Comparison of ENCODE assay signal across 21 cellular contexts in the genomic region with DNA sequence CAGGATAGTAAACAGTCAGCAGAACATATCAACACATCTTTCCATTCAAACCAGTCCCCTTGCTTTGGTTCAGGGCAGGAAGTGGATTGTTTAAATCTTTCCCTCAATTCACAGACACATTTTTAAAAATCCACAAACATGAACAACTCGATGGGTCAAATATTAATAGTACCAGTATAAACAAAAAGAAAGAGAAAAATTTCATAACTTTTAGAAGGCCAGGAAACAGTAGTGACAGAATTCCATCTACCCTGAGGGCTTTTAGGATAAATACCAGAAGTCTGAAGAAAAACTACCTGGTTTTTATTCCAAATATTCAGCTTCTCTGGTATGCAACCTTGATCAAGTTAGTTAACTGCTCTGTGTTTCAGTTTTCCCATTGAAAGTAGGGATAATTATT.
DNase-seq lines count a peak whose midpoint lies in the region; FAIRE-seq and TF ChIP-seq lines count a peak whose summit lies in the region.
"Had no signal": no experiment of that assay in that cellular context is flagged by ENCODE, and none has a peak within 500 bp of the region (broad histone marks: within the 10 kb centered on the region; RNA-seq: fewer than 3 reads in every experiment).

No MANE protein-coding gene starts in this region.

- H3K9me1 ChIP-seq in endothelial cell of umbilical vein (replicated peaks; ENCODE audit: control insufficient read depth, extremely low read depth, insufficient read depth, low read length) = no peaks in the 10 kb centered on the region

- H3K79me1 ChIP-seq in neuronal stem cell (ENCODE audit: low read depth, low read length) = no peaks in the 10 kb centered on the region

- no peak overlapping the region for H3K23ac ChIP-seq in neuronal stem cell (ENCODE audit: low read depth, low read length, poor library complexity)

- CTCF ChIA-PET in endothelial cell of umbilical vein (lab: Charles Lee) = no interaction called here

- H3K27ac Mint-ChIP-seq in HFFc6 = peak overlapping the region; percentile 3; the same call in 1 of the 2 replicates
- no peak overlapping the region for H3K27ac Mint-ChIP-seq in activated T-helper 2 cell treated with anti-CD3 and anti-CD28 coated beads, Interferon-gamma antibody, Interleukin-2, Interleukin-4, amounts not matched to agents 10 μg/mL and 5 μg/mL and 100 μg/mL, durations not matched to agents 14 hours and 24 hours and 36 hours
- H3K27ac Mint-ChIP-seq: CD4-positive, alpha-beta memory T cell; IgD-negative memory B cell had no signal

- no CpG with 5 or more reads among the region's 1 CpG for WGBS in neuronal stem cell (ENCODE audit: extremely low coverage in 2 of 2, insufficient read length in 2 of 2, insufficient replicate concordance in 1 of 2), 2 donors

- H3K36me3 ChIP-seq in endothelial cell of umbilical vein (ENCODE audit: control insufficient read depth in 2 of 2, extremely low read depth in 1 of 2, insufficient read depth in 2 of 2, low read length in 2 of 2) (no peaks in the 10 kb centered on the region), neuronal stem cell (replicated peaks in 1 of 2; ENCODE audit: control insufficient read depth in 2 of 2, insufficient read depth in 2 of 2, low read length in 2 of 2) (no peaks in the 10 kb centered on the region), tibial artery (no peaks in the 10 kb centered on the region)
- H3K36me3 ChIP-seq: BLaER1 treated with 17β-estradiol and CSF1 and Interleukin-3, amounts not matched to agents 10 nM and 100 nM; SJSA1 had no signal

- no peaks in the 10 kb centered on the region for H3K27me3 Mint-ChIP-seq in HFFc6 (ENCODE audit: insufficient read depth)
- H3K27me3 Mint-ChIP-seq in activated T-helper 2 cell treated with anti-CD3 and anti-CD28 coated beads, Interferon-gamma antibody, Interleukin-2, Interleukin-4, amounts not matched to agents 10 μg/mL and 5 μg/mL and 100 μg/mL, durations not matched to agents 14 hours and 24 hours and 36 hours (ENCODE audit: low read depth) = no peaks in the 10 kb centered on the region
- H3K27me3 Mint-ChIP-seq: CD4-positive, alpha-beta memory T cell; IgD-negative memory B cell had no signal

- TF ChIP-seq POLR2A in endothelial cell of umbilical vein (IDR thresholded peaks at IDR 0.05; ENCODE audit: low read depth, low read length) = no peak

- no peaks in the 10 kb centered on the region for H3K36me3 Mint-ChIP-seq in HFFc6 (ENCODE audit: low read depth)
- H3K36me3 Mint-ChIP-seq in activated T-helper 2 cell treated with anti-CD3 and anti-CD28 coated beads, Interferon-gamma antibody, Interleukin-2, Interleukin-4, amounts not matched to agents 10 μg/mL and 5 μg/mL and 100 μg/mL, durations not matched to agents 14 hours and 24 hours and 36 hours (ENCODE audit: low read depth) = no peaks in the 10 kb centered on the region
- H3K36me3 Mint-ChIP-seq: CD4-positive, alpha-beta memory T cell; IgD-negative memory B cell had no signal

- dilution Hi-C loops in endothelial cell of umbilical vein (cut with MboI; ENCODE audit: extremely low pct_ligation_motif_present, low sequenced_read_pairs) = no loop called here

- no peak for FAIRE-seq in endothelial cell of umbilical vein (lab: Jason Lieb, UNC)
- FAIRE-seq: H1, RCC 7860 had no signal

- no peak overlapping the region for H2BK120ac ChIP-seq in neuronal stem cell (ENCODE audit: low read depth, low read length)

- H3K9ac ChIP-seq in endothelial cell of umbilical vein (replicated peaks; ENCODE audit: extremely low read depth, insufficient read depth, low read length) (no peak overlapping the region), neuronal stem cell (ENCODE audit: low read depth, low read length, poor library complexity) (no peak overlapping the region)
- H3K9ac ChIP-seq: BLaER1 treated with 17β-estradiol and CSF1 and Interleukin-3, amounts not matched to agents 10 nM and 100 nM had no signal

- POLR2A ChIA-PET in endothelial cell of umbilical vein (lab: Charles Lee) = no interaction called here

- H3K4me2 ChIP-seq in endothelial cell of umbilical vein (ENCODE audit: insufficient read depth, low read length) (no peak overlapping the region), neuronal stem cell (ENCODE audit: insufficient read depth, low read length, poor library complexity, severe bottlenecking) (no peak overlapping the region)
- H3K4me2 ChIP-seq: BLaER1 treated with 17β-estradiol and CSF1 and Interleukin-3, amounts not matched to agents 10 nM and 100 nM had no signal

- H3K14ac ChIP-seq in neuronal stem cell (ENCODE audit: low read length) = no peak overlapping the region

- no peak overlapping the region for H3K4me3 ChIP-seq in endothelial cell of umbilical vein (replicated peaks in 1 of 3; ENCODE audit: insufficient read depth in 1 of 3, low read depth in 1 of 3, low read length in 3 of 3)
- H3K4me3 ChIP-seq in neuronal stem cell (ENCODE audit: low read length in 2 of 2) = no peak overlapping the region
- H3K4me3 ChIP-seq in tibial artery = no peak overlapping the region
- H3K4me3 ChIP-seq: BLaER1 treated with 17β-estradiol and CSF1 and Interleukin-3, amounts not matched to agents 10 nM and 100 nM; SJSA1 had no signal

- H4K8ac ChIP-seq in neuronal stem cell (ENCODE audit: low read depth, low read length) = no peak overlapping the region

- no peak overlapping the region for H2BK5ac ChIP-seq in neuronal stem cell (ENCODE audit: low read length)

- H4K91ac ChIP-seq in neuronal stem cell (ENCODE audit: low read depth, low read length, poor library complexity) = no peak overlapping the region

- H3K27me3 ChIP-seq in endothelial cell of umbilical vein (ENCODE audit: control insufficient read depth in 2 of 2, insufficient read depth in 2 of 2, low read length in 2 of 2) (no peaks in the 10 kb centered on the region), neuronal stem cell (ENCODE audit: control insufficient read depth in 3 of 3, insufficient read depth in 3 of 3, low read depth in 1 of 3, low read length in 3 of 3) (no peaks in the 10 kb centered on the region), tibial artery (no peaks in the 10 kb centered on the region)
- H3K27me3 ChIP-seq: BLaER1 treated with 17β-estradiol and CSF1 and Interleukin-3, amounts not matched to agents 10 nM and 100 nM; SJSA1 had no signal

- no peak for TF ChIP-seq CTCF in HFFc6 (IDR thresholded peaks at IDR 0.05)
- TF ChIP-seq CTCF in endothelial cell of umbilical vein (IDR thresholded peaks at IDR 0.05; ENCODE audit: extremely low read depth in 1 of 2, insufficient read depth in 1 of 2, low read depth in 1 of 2, low read length in 2 of 2) = no peak
- TF ChIP-seq CTCF in tibial artery (IDR thresholded peaks at IDR 0.05) = no peak

- H2AK5ac ChIP-seq in neuronal stem cell (ENCODE audit: low read depth, low read length) = no peak overlapping the region

- no peak overlapping the region for H3K18ac ChIP-seq in neuronal stem cell (ENCODE audit: low read length)

- H4K20me1 ChIP-seq in endothelial cell of umbilical vein (replicated peaks; ENCODE audit: control insufficient read depth, extremely low read depth, insufficient read depth, low read length) = no peaks in the 10 kb centered on the region
- H4K20me1 ChIP-seq: BLaER1 treated with 17β-estradiol and CSF1 and Interleukin-3, amounts not matched to agents 10 nM and 100 nM had no signal

- no peak overlapping the region for H2BK15ac ChIP-seq in neuronal stem cell (ENCODE audit: low read length)

- H3K79me2 ChIP-seq in endothelial cell of umbilical vein (ENCODE audit: control insufficient read depth, insufficient read depth, low read length) = no peaks in the 10 kb centered on the region

- intact Hi-C loops in endothelial cell of umbilical vein (cut with micrococcal nuclease) (no loop called here), tibial artery (cut with DNase I; ENCODE audit: low total_unique reads) (no loop called here)
- intact Hi-C loops in activated T-helper 2 cell treated with anti-CD3 and anti-CD28 coated beads, Interferon-gamma antibody, Interleukin-2, Interleukin-4, amounts not matched to agents 10 μg/mL and 5 μg/mL and 100 μg/mL, durations not matched to agents 14 hours and 24 hours and 36 hours (cut with micrococcal nuclease) = no loop called here

- BruUV-seq in endothelial cell of umbilical vein (replicated peaks; lab: Mats Ljungman, UMichigan) = no TSS peak

- H3K27ac ChIP-seq in endothelial cell of umbilical vein (ENCODE audit: insufficient read depth, low read depth, low read length) (no peak overlapping the region), neuronal stem cell (replicated peaks; ENCODE audit: low read length) (no peak overlapping the region), tibial artery (no peak overlapping the region)
- H3K27ac ChIP-seq: BLaER1 treated with 17β-estradiol and CSF1 and Interleukin-3, amounts not matched to agents 10 nM and 100 nM; SJSA1 had no signal

- peak; percentile 18 for DNase-seq in HFFc6
- DNase-seq in endothelial cell of umbilical vein (ENCODE audit: low read depth, low spot score) = no peak
- DNase-seq in neuronal stem cell (ENCODE audit: low spot score) = no peak
- DNase-seq in amniotic stem cell (lab: John Stamatoyannopoulos, UW) = no peak
- DNase-seq in activated T-helper 2 cell treated with anti-CD3 and anti-CD28 coated beads, Interferon-gamma antibody, Interleukin-2, Interleukin-4, amounts not matched to agents 10 μg/mL and 5 μg/mL and 100 μg/mL, durations not matched to agents 14 hours and 24 hours and 36 hours (ENCODE audit: low spot score) = no peak
- DNase-seq in activated naive CD4-positive, alpha-beta T cell treated with anti-CD3 and anti-CD28 coated beads, Interleukin-2, amount 50 U/mL, for 16 hours = no peak
- DNase-seq in tibial artery = no peak
- DNase-seq: CD4-positive, alpha-beta memory T cell; DND-41; GDM1; NCI-H1105; NCI-H146; NCI-H2029; NCI-H226; NCI-H524; NCI-H82 had no signal

- H3K4ac ChIP-seq in neuronal stem cell (ENCODE audit: low read length) = no peak overlapping the region

- H2BK12ac ChIP-seq in neuronal stem cell (ENCODE audit: low read length) = no peak overlapping the region

- H3K4me1 Mint-ChIP-seq in HFFc6 (ENCODE audit: low read depth) = peaks cover 40% of the 10 kb centered on the region; the same call in 1 of the 2 replicates
- no peaks in the 10 kb centered on the region for H3K4me1 Mint-ChIP-seq in activated T-helper 2 cell treated with anti-CD3 and anti-CD28 coated beads, Interferon-gamma antibody, Interleukin-2, Interleukin-4, amounts not matched to agents 10 μg/mL and 5 μg/mL and 100 μg/mL, durations not matched to agents 14 hours and 24 hours and 36 hours (ENCODE audit: low read depth)
- H3K4me1 Mint-ChIP-seq: CD4-positive, alpha-beta memory T cell had no signal

- H3K4me3 Mint-ChIP-seq in HFFc6 = peak overlapping the region; percentile 21; the same call in 1 of the 2 replicates
- no peak overlapping the region for H3K4me3 Mint-ChIP-seq in activated T-helper 2 cell treated with anti-CD3 and anti-CD28 coated beads, Interferon-gamma antibody, Interleukin-2, Interleukin-4, amounts not matched to agents 10 μg/mL and 5 μg/mL and 100 μg/mL, durations not matched to agents 14 hours and 24 hours and 36 hours (ENCODE audit: low read depth)
- H3K4me3 Mint-ChIP-seq: CD4-positive, alpha-beta memory T cell; IgD-negative memory B cell had no signal

- H3K9me3 ChIP-seq in endothelial cell of umbilical vein (replicated peaks; ENCODE audit: control insufficient read depth, insufficient read depth, low read length) (no peaks in the 10 kb centered on the region), neuronal stem cell (replicated peaks in 1 of 2; ENCODE audit: control insufficient read depth in 2 of 2, insufficient read depth in 1 of 2, low read depth in 1 of 2, low read length in 2 of 2) (no peaks in the 10 kb centered on the region), tibial artery (no peaks in the 10 kb centered on the region)
- H3K9me3 ChIP-seq: BLaER1 treated with 17β-estradiol and CSF1 and Interleukin-3, amounts not matched to agents 10 nM and 100 nM; SJSA1 had no signal

- H3K9me3 Mint-ChIP-seq in HFFc6 = no peaks in the 10 kb centered on the region; the same call in 1 of the 2 replicates
- no peaks in the 10 kb centered on the region for H3K9me3 Mint-ChIP-seq in activated T-helper 2 cell treated with anti-CD3 and anti-CD28 coated beads, Interferon-gamma antibody, Interleukin-2, Interleukin-4, amounts not matched to agents 10 μg/mL and 5 μg/mL and 100 μg/mL, durations not matched to agents 14 hours and 24 hours and 36 hours

- H3K4me1 ChIP-seq in endothelial cell of umbilical vein (ENCODE audit: control insufficient read depth, extremely low read depth, insufficient read depth, low read length) (no peaks in the 10 kb centered on the region), neuronal stem cell (ENCODE audit: control insufficient read depth in 2 of 2, insufficient read depth in 1 of 2, low read depth in 1 of 2, low read length in 2 of 2) (no peaks in the 10 kb centered on the region), tibial artery (peaks cover 0 to 20% (median 0%) of the 10 kb centered on the region in 4 donors)
- H3K4me1 ChIP-seq: BLaER1 treated with 17β-estradiol and CSF1 and Interleukin-3, amounts not matched to agents 10 nM and 100 nM had no signal

- H2AFZ ChIP-seq in endothelial cell of umbilical vein (ENCODE audit: low read depth, low read length) = peak overlapping the region; percentile 59
- H2AFZ ChIP-seq in neuronal stem cell (ENCODE audit: low read length) = peak overlapping the region; percentile 33
